Comparison of ENCODE assay signal across 10 cellular contexts in genomic region chr9:21182810-21183736, GRCh38. TPM values are rescaled to one million over a fixed set of nuclear protein-coding genes. Genes with fewer than 3 reads are reported as not detected.
A peak's percentile ranks its signal among the peaks of the same experiment; 100 is the strongest.
DNase-seq lines count a peak whose midpoint lies in the region; ATAC-seq and TF ChIP-seq lines count a peak whose summit lies in the region.
"Not testable (repeated sequence)": the region's sequence is repeated elsewhere in the genome, so short reads cannot be mapped to it uniquely, and the experiment has no call there.
"Had no signal": no experiment of that assay in that cellular context is flagged by ENCODE, and none has a peak within 500 bp of the region (broad histone marks: within the 10 kb centered on the region; RNA-seq: fewer than 3 reads in every experiment).

No MANE protein-coding gene starts in this region.

- not testable (repeated sequence) for H3K79me2 ChIP-seq in hepatocyte

- TF ChIP-seq CTCF in body of pancreas (IDR thresholded peaks at IDR 0.05) (peak in 4 of 7 experiments; percentile 10 to 30 (median 12)), hepatocyte (IDR thresholded peaks at IDR 0.05; ENCODE audit: poor library complexity) (peak; percentile 49)

- in situ Hi-C loops in KBM-7 (cut with MboI; ENCODE audit: low pct_unique_long_range_greater_than_20kb, low sequenced_read_pairs) = not testable (repeated sequence)

- H3K4me1 ChIP-seq in body of pancreas; hepatocyte (ENCODE audit: insufficient read depth): not testable (repeated sequence)

- H3K27ac ChIP-seq in body of pancreas, hepatocyte: not testable (repeated sequence)

- DNase-seq in DMS53 (lab: John Stamatoyannopoulos, UW) (peak; percentile 29), KBM-7 (peak; percentile 87), body of pancreas (peak in 2 of 4 donors; percentile 9 to 21), renal cortical epithelial cell (ENCODE audit: low read depth) (peak; percentile 13)
- not testable (repeated sequence) for DNase-seq in hepatocyte (ENCODE audit: low spot score)

- H3K27me3 ChIP-seq in body of pancreas, hepatocyte: not testable (repeated sequence)

- not testable (repeated sequence) for H3K36me3 ChIP-seq in body of pancreas (replicated peaks in 1 of 2; ENCODE audit: insufficient read depth in 1 of 2, low read depth in 2 of 2); hepatocyte (replicated peaks; ENCODE audit: insufficient read depth, low read depth)

- H2AFZ ChIP-seq in hepatocyte = not testable (repeated sequence)

- H3K9me2 ChIP-seq in hepatocyte (replicated peaks; ENCODE audit: insufficient read depth) = not testable (repeated sequence)

- not testable (repeated sequence) for TF ChIP-seq POLR2A in body of pancreas (IDR thresholded peaks at IDR 0.05)

- intact Hi-C loops in body of pancreas (cut with DNase I) = not testable (repeated sequence)

- H4K20me1 ChIP-seq in hepatocyte (ENCODE audit: insufficient read depth, poor library complexity, severe bottlenecking) = not testable (repeated sequence)

- ATAC-seq in GM19328 (IDR thresholded peaks at IDR 0.05; ENCODE audit: unreplicated experiment) (peak; percentile 90), HG02798 (IDR thresholded peaks at IDR 0.05; ENCODE audit: poor library complexity, unreplicated experiment) (peak; percentile 92), SK-N-SH treated with all-trans-retinoic acid at 6 μM for 48 hours (peak; percentile 92)
- not testable (repeated sequence) for ATAC-seq in body of pancreas

- H3K4me3 ChIP-seq in body of pancreas, hepatocyte: not testable (repeated sequence)

- not testable (repeated sequence) for H3K9me3 ChIP-seq in body of pancreas; hepatocyte (ENCODE audit: low read depth)

- 30 to 40% methylated on average over 4 of the region's 4 CpGs for WGBS in body of pancreas, 2 donors
- WGBS in hepatocyte (ENCODE audit: low lambda C conversion rate, missing lambda C conversion rate) = 44% methylated on average over 4 of the region's 4 CpGs

- H3K4me2 ChIP-seq in hepatocyte = not testable (repeated sequence)

RNA-seq across cellular contexts. Expression of gene IFNA4, which starts 4.3 kb away (rescaled TPM):
- total RNA-seq in body of pancreas (not detected), hepatocyte (not detected in 2 replicates), renal cortical epithelial cell (not detected in 2 replicates)
- not detected in 2 replicates for polyA plus RNA-seq in hepatocyte
- total RNA-seq: posterior vena cava, Right ventricle myocardium superior had no signal

RNA-seq across cellular contexts. Expression of gene IFNA21, which starts 16.6 kb away (rescaled TPM):
- total RNA-seq in body of pancreas = not detected
- not detected in 2 replicates for total RNA-seq in hepatocyte
- not detected in 2 replicates for polyA plus RNA-seq in hepatocyte
- total RNA-seq in renal cortical epithelial cell = not detected in 2 replicates
- total RNA-seq: posterior vena cava, Right ventricle myocardium superior had no signal

RNA-seq across cellular contexts. Expression of gene IFNA7, which starts 18.9 kb away (rescaled TPM):
- total RNA-seq in body of pancreas (not detected), hepatocyte (not detected in 2 replicates), renal cortical epithelial cell (not detected in 2 replicates)
- not detected in 2 replicates for polyA plus RNA-seq in hepatocyte
- total RNA-seq: posterior vena cava, Right ventricle myocardium superior had no signal

RNA-seq across cellular contexts. Expression of gene IFNA10, which starts 23.9 kb away (rescaled TPM):
- total RNA-seq in body of pancreas = not detected
- not detected in 2 replicates for total RNA-seq in hepatocyte
- not detected in 2 replicates for polyA plus RNA-seq in hepatocyte
- total RNA-seq in renal cortical epithelial cell = not detected in 2 replicates
- total RNA-seq: posterior vena cava, Right ventricle myocardium superior had no signal

RNA-seq across cellular contexts. Expression of gene IFNA16, which starts 34.0 kb away (rescaled TPM):
- total RNA-seq in body of pancreas (not detected), hepatocyte (not detected in 2 replicates), renal cortical epithelial cell (not detected in 2 replicates)
- not detected in 2 replicates for polyA plus RNA-seq in hepatocyte
- total RNA-seq: posterior vena cava, Right ventricle myocardium superior had no signal
